Comparison of ENCODE assay signal across 9 cellular contexts in the genomic region with DNA sequence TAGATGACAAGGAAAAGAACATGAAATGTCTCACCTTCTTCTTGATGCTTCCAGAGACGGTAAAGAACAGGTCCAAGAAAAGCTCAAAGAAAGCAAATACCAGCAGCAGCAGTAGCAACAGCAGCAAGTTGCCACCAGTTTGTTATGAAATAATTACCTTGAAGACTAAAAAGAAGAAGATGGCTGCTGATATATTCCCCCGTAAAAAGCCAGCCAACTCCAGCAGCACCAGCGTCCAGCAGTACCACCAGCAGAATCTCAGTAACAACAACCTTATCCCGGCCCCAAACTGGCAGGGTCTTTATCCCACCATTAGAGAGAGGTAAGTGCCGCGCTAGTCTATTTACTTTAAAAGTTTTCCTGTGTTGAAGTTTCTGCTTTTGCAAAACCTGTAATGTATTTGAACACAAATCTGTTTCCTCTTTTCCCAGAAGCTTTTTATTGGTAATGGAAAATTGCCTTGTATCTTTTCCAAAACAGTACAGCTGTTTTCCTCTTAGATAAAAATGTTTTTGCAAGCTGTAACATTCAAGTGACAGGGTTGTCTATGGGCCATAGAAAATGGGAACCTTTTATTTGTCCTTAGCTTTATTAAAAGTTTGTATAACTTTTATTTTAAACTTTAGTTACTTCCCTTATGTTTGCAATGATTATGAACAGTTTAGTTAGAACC. TPM values are rescaled to one million over a fixed set of nuclear protein-coding genes. Genes with fewer than 3 reads are reported as not detected.
DNase-seq lines count a peak whose midpoint lies in the region; ATAC-seq and TF ChIP-seq lines count a peak whose summit lies in the region.
"Had no signal": no experiment of that assay in that cellular context is flagged by ENCODE, and none has a peak within 500 bp of the region (broad histone marks: within the 10 kb centered on the region; RNA-seq: fewer than 3 reads in every experiment).

No MANE protein-coding gene starts in this region.

- ATAC-seq in GM19397 (IDR thresholded peaks at IDR 0.05; ENCODE audit: unreplicated experiment) (peak; percentile 2), heart right ventricle (peak in 5 of 8 donors; percentile 34 to 66 (median 46)), sciatic nerve (peak; percentile 48), esophagus mucosa (no peak), HG02970 (IDR thresholded peaks at IDR 0.05; ENCODE audit: low FRiP score, unreplicated experiment) (no peak), GM21737 (IDR thresholded peaks at IDR 0.05; ENCODE audit: unreplicated experiment) (no peak)

- no peak overlapping the region for H3K9ac ChIP-seq in adipocyte (ENCODE audit: low read length)

- WGBS in heart right ventricle, 2 donors: 8 to 11% methylated on average over 6 of the region's 6 CpGs

- H3K27ac ChIP-seq in heart right ventricle: peak overlapping the region; percentile 39 to 88 (median 62)

- peak overlapping the region; percentile 73 for H3K4me3 ChIP-seq in adipocyte (ENCODE audit: low read length)
- H3K4me3 ChIP-seq in heart right ventricle: peak overlapping the region; percentile 4 to 62 (median 45)

- no peak for TF ChIP-seq CTCF in heart right ventricle (IDR thresholded peaks at IDR 0.05)

- H3K36me3 ChIP-seq in adipocyte (ENCODE audit: control insufficient read depth, insufficient read depth, low read length, severe bottlenecking) (peaks cover 6% of the 10 kb centered on the region), heart right ventricle (peaks cover 0 to 36% (median 6%) of the 10 kb centered on the region in 9 donors)

- H3K9me3 ChIP-seq in adipocyte (ENCODE audit: control insufficient read depth, low read length) (no peaks in the 10 kb centered on the region), heart right ventricle (no peaks in the 10 kb centered on the region)

- DNase-seq in adipocyte (ENCODE audit: low read depth) (no peak), heart right ventricle (no peak), sciatic nerve (ENCODE audit: low spot score) (no peak), H4 (ENCODE audit: low spot score) (no peak)
- DNase-seq: T-helper 2 cell had no signal

- H3K4me1 ChIP-seq in adipocyte (ENCODE audit: control insufficient read depth, insufficient read depth, low read length) (peaks cover 13% of the 10 kb centered on the region), heart right ventricle (peaks cover 5 to 89% (median 69%) of the 10 kb centered on the region in 9 donors)

- H3K27me3 ChIP-seq in adipocyte (replicated peaks; ENCODE audit: control insufficient read depth, insufficient read depth, low read length) (no peaks in the 10 kb centered on the region), heart right ventricle (no peaks in the 10 kb centered on the region)

- intact Hi-C loops in heart right ventricle (cut with DNase I): loop anchor here in 2 of 10 donors (10.0 kb wide), 2 partner anchors 256 to 656 kb away; no protein-coding TSS in a partner anchor
- intact Hi-C loops in sciatic nerve (cut with DNase I): no loop called here

RNA-seq across cellular contexts. Expression of gene BTBD3, which starts 0.7 kb away (rescaled TPM):
- 10 to 100 TPM; 21.4 to 29.8 (median 23.8) TPM for total RNA-seq in heart right ventricle
- polyA plus RNA-seq in heart right ventricle: 10 to 100 TPM; 10.2 to 10.7 TPM
- total RNA-seq in sciatic nerve: 52.5 TPM
- 10.0 TPM for total RNA-seq in esophagus mucosa
- 19.7 and 21.0 TPM in 2 replicates for total RNA-seq in H4 (2014; rRNA removed; shearing (Covaris generic))

Comparison
In these comparisons a context has a peak if more than half of its experiments do, and no peak if none do; other contexts are left out.
1. ATAC-seq: peak in GM19397 (single experiment), heart right ventricle (5 of 8) and sciatic nerve (single experiment); none in esophagus mucosa (single experiment), HG02970 (single experiment) and GM21737 (single experiment).